Comparison of ENCODE assay signal across 22 cellular contexts in genomic region chr18:32775628-32776027, GRCh38. TPM values are rescaled to one million over a fixed set of nuclear protein-coding genes. Genes with fewer than 3 reads are reported as not detected.
"Had no signal": no experiment of that assay in that cellular context is flagged by ENCODE, and none has a peak within 500 bp of the region (broad histone marks: within the 10 kb centered on the region; RNA-seq: fewer than 3 reads in every experiment).

No MANE protein-coding gene starts in this region.

- H3K9me3 ChIP-seq: adrenal gland, breast epithelium, esophagus squamous epithelium, psoas muscle, right lobe of liver, stomach, testis, upper lobe of left lung had no signal

- H3K4me1 ChIP-seq: breast epithelium, psoas muscle had no signal

- FAIRE-seq: astrocyte, small intestine had no signal

- H3K36me3 ChIP-seq: adrenal gland, breast epithelium, esophagus squamous epithelium, right lobe of liver, stomach, upper lobe of left lung, WERI-Rb-1 had no signal

- H3K27ac ChIP-seq: adrenal gland, breast epithelium, esophagus squamous epithelium, psoas muscle, right lobe of liver, stomach, testis, upper lobe of left lung, WERI-Rb-1 had no signal

- H3K4me3 ChIP-seq: adrenal gland, breast epithelium, esophagus squamous epithelium, psoas muscle, right lobe of liver, stomach, testis, upper lobe of left lung had no signal

- H3K27me3 ChIP-seq: testis had no signal

- DNase-seq: activated CD4-positive, alpha-beta T cell treated with anti-CD3 and anti-CD28 coated beads for 1 hour; activated gamma-delta T cell treated with Interleukin-2 at 50 U/mL for 16 hours; adrenal gland; cerebellar nuclear complex; effector memory CD4-positive, alpha-beta T cell; esophagus squamous epithelium; left ventricle myocardium superior; naive thymus-derived CD4-positive, alpha-beta T cell; psoas muscle; right lobe of liver; small intestine; stimulated activated CD4-positive, alpha-beta T cell treated with anti-CD3 and anti-CD28 coated beads, Interleukin-4, amount 100 ng/mL, for 1 hour; stomach; testis; upper lobe of left lung; WERI-Rb-1 had no signal

RNA-seq across cellular contexts. Expression of gene KLHL14, which starts 2.8 kb away (rescaled TPM):
- total RNA-seq: activated CD8-positive, alpha-beta memory T cell treated with anti-CD3 and anti-CD28 coated beads for 36 hours; activated naive CD4-positive, alpha-beta T cell treated with anti-CD3 and anti-CD28 coated beads, Interleukin-2, amount 50 U/mL, for 72 hours; activated T-helper 1 cell treated with anti-CD3 and anti-CD28 coated beads, Interleukin-12 subunit alpha, Interleukin-12 subunit beta, Interleukin-2, Interleukin-4 antibody, amounts not matched to agents 30 ng/mL and 10 ng/mL and 1 ng/mL, durations not matched to agents 14 hours and 24 hours and 36 hours; osteocyte; psoas muscle had no signal
